Comparison of ENCODE assay signal across 1 cellular context in the genomic region with DNA sequence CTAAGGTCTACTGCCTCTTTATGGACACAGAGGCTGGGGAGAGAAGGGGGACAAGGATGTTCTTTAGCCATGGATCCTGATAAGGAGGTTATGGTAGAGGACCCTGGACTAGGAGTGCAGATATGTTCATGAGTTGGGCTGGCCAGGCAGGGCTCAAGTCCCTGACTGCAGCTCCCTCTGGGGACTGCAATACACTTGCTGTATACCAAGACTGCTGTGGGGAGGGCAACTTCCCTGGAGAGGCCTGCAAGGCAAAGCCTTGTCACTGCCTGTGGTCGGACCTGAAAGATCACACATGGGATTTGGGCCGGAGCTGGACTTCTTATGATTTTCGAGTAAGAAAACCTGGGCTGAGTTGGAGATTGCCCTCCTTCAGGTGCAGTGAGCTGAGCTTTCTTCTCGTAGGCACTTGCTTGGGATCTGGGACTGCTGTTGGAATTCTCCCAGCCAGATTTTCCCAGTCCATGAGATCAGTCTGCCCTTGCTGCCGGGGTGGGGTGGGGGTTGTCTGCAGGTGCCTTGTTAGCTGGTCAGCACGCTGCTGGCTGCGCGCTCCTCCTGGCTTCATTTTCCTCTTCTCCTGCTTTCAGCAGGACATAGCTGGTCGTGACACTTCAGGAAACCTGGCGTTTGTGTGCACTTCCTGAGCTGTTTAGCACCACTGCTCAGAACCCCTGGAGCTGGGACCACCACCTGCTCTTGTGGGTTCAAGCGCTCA.
TF ChIP-seq lines count a peak whose summit lies in the region.

No MANE protein-coding gene starts in this region.

TF ChIP-seq in H1, 55 proteins besides CTCF, POLR2A, EP300 and RAD21:
- TF ChIP-seq EGR1 (IDR thresholded peaks at IDR 0.05; ENCODE audit: borderline replicate concordance, low read depth, low read length) (no peak), SP2 (IDR thresholded peaks at IDR 0.05; ENCODE audit: low read length) (no peak), KDM1A (IDR thresholded peaks at IDR 0.05; ENCODE audit: borderline replicate concordance, low read length) (no peak), RXRA (IDR thresholded peaks at IDR 0.05; ENCODE audit: insufficient read depth, low read depth, low read length) (no peak), CREB1 (IDR thresholded peaks at IDR 0.05) (no peak), BCL11A (IDR thresholded peaks at IDR 0.05; ENCODE audit: low read depth in 2 of 2, low read length in 2 of 2) (no peak), SP4 (IDR thresholded peaks at IDR 0.05; ENCODE audit: low read length) (no peak), PHF8 (conservative IDR thresholded peaks at IDR 0.05; ENCODE audit: low read depth, low read length) (no peak), FOSL1 (IDR thresholded peaks at IDR 0.05; ENCODE audit: insufficient read depth, low read depth, low read length) (no peak), YY1 (IDR thresholded peaks at IDR 0.05; ENCODE audit: low read depth, low read length) (no peak), TEAD4 (IDR thresholded peaks at IDR 0.05; ENCODE audit: low read depth, low read length) (no peak), CBX8 (IDR thresholded peaks at IDR 0.05; ENCODE audit: borderline replicate concordance, low read depth, low read length) (no peak), JUND (IDR thresholded peaks at IDR 0.05; ENCODE audit: low read length) (no peak)
- TF ChIP-seq, protein P1, sequence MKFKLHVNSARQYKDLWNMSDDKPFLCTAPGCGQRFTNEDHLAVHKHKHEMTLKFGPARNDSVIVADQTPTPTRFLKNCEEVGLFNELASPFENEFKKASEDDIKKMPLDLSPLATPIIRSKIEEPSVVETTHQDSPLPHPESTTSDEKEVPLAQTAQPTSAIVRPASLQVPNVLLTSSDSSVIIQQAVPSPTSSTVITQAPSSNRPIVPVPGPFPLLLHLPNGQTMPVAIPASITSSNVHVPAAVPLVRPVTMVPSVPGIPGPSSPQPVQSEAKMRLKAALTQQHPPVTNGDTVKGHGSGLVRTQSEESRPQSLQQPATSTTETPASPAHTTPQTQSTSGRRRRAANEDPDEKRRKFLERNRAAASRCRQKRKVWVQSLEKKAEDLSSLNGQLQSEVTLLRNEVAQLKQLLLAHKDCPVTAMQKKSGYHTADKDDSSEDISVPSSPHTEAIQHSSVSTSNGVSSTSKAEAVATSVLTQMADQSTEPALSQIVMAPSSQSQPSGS (IDR thresholded peaks at IDR 0.05; ENCODE audit: low read length): no peak
